In the genomic region with DNA sequence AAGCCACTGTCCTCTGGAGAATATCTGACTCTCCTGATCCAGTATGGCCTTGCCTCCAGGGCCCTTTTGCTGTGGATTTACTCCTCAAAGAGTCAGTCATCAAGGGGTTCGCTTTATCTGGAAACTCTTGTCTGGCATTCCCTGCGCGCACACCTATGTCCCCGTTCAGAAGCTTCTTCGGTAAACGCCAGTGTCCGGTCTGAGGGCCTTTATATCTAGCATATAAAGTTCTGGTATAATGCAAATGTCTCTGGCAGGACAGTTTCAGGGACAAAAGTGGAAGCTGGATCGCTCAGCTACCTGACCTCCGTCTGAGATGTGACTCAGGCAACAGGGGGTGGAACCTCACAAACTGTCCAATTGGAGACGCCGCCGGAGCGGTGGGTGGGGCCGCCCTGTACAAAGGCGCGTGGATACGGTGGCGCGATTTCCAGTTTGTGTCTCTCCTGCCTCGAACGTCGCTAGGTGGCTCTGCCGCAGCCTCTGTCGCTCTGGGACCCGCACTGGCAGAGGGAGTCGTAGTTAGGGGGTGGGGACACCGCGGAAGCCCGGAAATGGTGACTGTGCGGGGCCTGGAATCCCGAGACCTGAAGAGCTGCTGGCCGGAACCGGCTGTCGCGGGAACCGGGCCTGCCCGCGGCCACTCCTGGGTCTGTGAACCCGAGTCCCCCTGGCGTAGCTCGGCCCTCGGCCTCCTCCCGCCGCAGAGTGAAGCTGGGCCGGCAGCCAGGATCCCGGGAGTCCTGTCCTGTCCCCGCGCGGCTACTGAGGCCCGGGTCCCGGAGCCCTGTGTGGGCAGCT, we compare ENCODE assay signal across 8 cellular contexts. TPM values are rescaled to one million over a fixed set of nuclear protein-coding genes. Genes with fewer than 3 reads are reported as not detected.
DNase-seq lines count a peak whose midpoint lies in the region; ATAC-seq and TF ChIP-seq lines count a peak whose summit lies in the region.

No MANE protein-coding gene starts in this region.

- H3K36me3 ChIP-seq in endodermal cell (ENCODE audit: control insufficient read depth, insufficient read depth, low read length) (no peaks in the 10 kb centered on the region), mesendoderm (ENCODE audit: control insufficient read depth, insufficient read depth, low read length) (no peaks in the 10 kb centered on the region)

- peak; percentile 68 for TF ChIP-seq CTCF in endodermal cell (conservative IDR thresholded peaks at IDR 0.05)

- DNase-seq in SIG-M5 treated with dmso at 0.1 percent for 504 hours (lab: John Stamatoyannopoulos, UW; ENCODE audit: unreplicated experiment): peak; percentile 44
- no peak for DNase-seq in SIG-M5 (lab: John Stamatoyannopoulos, UW)
- DNase-seq in NCI-H82 (lab: John Stamatoyannopoulos, UW): peak; percentile 98
- peak; percentile 82 for DNase-seq in activated CD8-positive, alpha-beta memory T cell treated with anti-CD3 and anti-CD28 coated beads, Interleukin-2, amount 50 U/mL, for 24 hours (ENCODE audit: extremely low read depth)
- DNase-seq in endodermal cell: peak; percentile 97
- peak; percentile 99 for DNase-seq in mesendoderm
- peak; percentile 83 for DNase-seq in stimulated activated CD8-positive, alpha-beta memory T cell treated with anti-CD3 and anti-CD28 coated beads, Interleukin-12 subunit alpha, Interleukin-12 subunit beta, amount 100 ng/mL, for 24 hours (ENCODE audit: extremely low read depth)

- no peak overlapping the region for H2AK5ac ChIP-seq in mesendoderm (ENCODE audit: low read length)

- no peaks in the 10 kb centered on the region for H3K36me3 Mint-ChIP-seq in endodermal cell (ENCODE audit: low read depth)

- peak; percentile 51 for ATAC-seq in HG03378 (IDR thresholded peaks at IDR 0.05; ENCODE audit: unreplicated experiment)

- H3K79me2 ChIP-seq in mesendoderm (ENCODE audit: control insufficient read depth, insufficient read depth, low read length): no peaks in the 10 kb centered on the region

- H3K27me3 ChIP-seq in endodermal cell (ENCODE audit: control insufficient read depth, insufficient read depth, low read length, poor library complexity, severe bottlenecking) (no peaks in the 10 kb centered on the region), mesendoderm (ENCODE audit: insufficient read depth, low read length, poor library complexity) (no peaks in the 10 kb centered on the region)

- H3K18ac ChIP-seq in mesendoderm (ENCODE audit: low read length): peak overlapping the region; percentile 98

- H2BK15ac ChIP-seq in mesendoderm (replicated peaks; ENCODE audit: low read depth): no peak overlapping the region

- peaks cover 6% of the 10 kb centered on the region for H3K9me3 Mint-ChIP-seq in endodermal cell

- H2BK5ac ChIP-seq in mesendoderm (ENCODE audit: low read length): no peak overlapping the region

- H3K4me3 Mint-ChIP-seq in endodermal cell: peak overlapping the region; percentile 65

- peak overlapping the region; percentile 81 for H3K56ac ChIP-seq in mesendoderm (ENCODE audit: low read length)

- no peaks in the 10 kb centered on the region for H3K79me1 ChIP-seq in mesendoderm (ENCODE audit: low read length)

- no peak overlapping the region for H3K23ac ChIP-seq in mesendoderm (ENCODE audit: low read length)

- no peak overlapping the region for H4K5ac ChIP-seq in mesendoderm (ENCODE audit: low read length)

- peak overlapping the region; percentile 9 for H3K27ac ChIP-seq in endodermal cell (ENCODE audit: low read depth, low read length)
- peak overlapping the region; percentile 80 for H3K27ac ChIP-seq in mesendoderm (ENCODE audit: low read depth, low read length)

- no peak overlapping the region for H2BK120ac ChIP-seq in mesendoderm (ENCODE audit: low read depth, low read length)

- H3K4me1 ChIP-seq in endodermal cell (ENCODE audit: control insufficient read depth, insufficient read depth, low read length) (no peaks in the 10 kb centered on the region), mesendoderm (ENCODE audit: control insufficient read depth, low read depth, low read length) (no peaks in the 10 kb centered on the region)

- peak overlapping the region; percentile 62 for H3K4me2 ChIP-seq in mesendoderm (ENCODE audit: low read length)

- H4K8ac ChIP-seq in mesendoderm (ENCODE audit: low read depth, low read length): peak overlapping the region; percentile 100

- H3K4ac ChIP-seq in mesendoderm (ENCODE audit: low read depth, low read length): peak overlapping the region; percentile 98

- 12 to 17% methylated on average over 34 to 51 of the region's 51 CpGs for WGBS in endodermal cell (ENCODE audit: insufficient coverage in 1 of 2, insufficient read length in 1 of 2), 2 experiments
- WGBS in mesendoderm (ENCODE audit: extremely low coverage, insufficient coverage, low lambda C conversion rate): no CpG with 5 or more reads among the region's 51 CpGs

- H3K9me3 ChIP-seq in endodermal cell (ENCODE audit: control insufficient read depth, low read length): peaks cover 12% of the 10 kb centered on the region

- H3K9ac ChIP-seq in endodermal cell (ENCODE audit: extremely low read depth, low read length, poor library complexity, severe bottlenecking) (peak overlapping the region; percentile 78), mesendoderm (ENCODE audit: low read length) (peak overlapping the region; percentile 79)

- peaks cover 6% of the 10 kb centered on the region for H3K27me3 Mint-ChIP-seq in endodermal cell (ENCODE audit: insufficient read depth)

- peak overlapping the region; percentile 88 for H3K27ac Mint-ChIP-seq in endodermal cell

- peak overlapping the region; percentile 81 for H3K4me3 ChIP-seq in endodermal cell (ENCODE audit: low read length)
- H3K4me3 ChIP-seq in mesendoderm (ENCODE audit: low read length): peak overlapping the region; percentile 32

- no peaks in the 10 kb centered on the region for H3K4me1 Mint-ChIP-seq in endodermal cell

RNA-seq across cellular contexts. Expression of gene ZNF709, which starts 10.6 kb away (rescaled TPM):
- 1 to 10 TPM; 5.3 to 7.4 TPM for total RNA-seq in endodermal cell
- polyA plus RNA-seq in endodermal cell (2013, experiment 1 of 2): 4.6 TPM
- polyA plus RNA-seq in endodermal cell (2013, experiment 2 of 2): 5.2 TPM
- polyA plus RNA-seq in mesendoderm (2013, experiment 1 of 2): 0.53 TPM
- polyA plus RNA-seq in mesendoderm (2013, experiment 2 of 2): 0.57 TPM

RNA-seq across cellular contexts. Expression of gene ZNF443, which starts 54.4 kb away (rescaled TPM):
- 10 to 100 TPM; 14.3 to 18.6 TPM for total RNA-seq in endodermal cell
- polyA plus RNA-seq in endodermal cell (2013, experiment 1 of 2): 6.6 TPM
- polyA plus RNA-seq in endodermal cell (2013, experiment 2 of 2): 7.2 TPM
- polyA plus RNA-seq in mesendoderm (2013, experiment 1 of 2): 2.3 TPM
- 2.5 TPM for polyA plus RNA-seq in mesendoderm (2013, experiment 2 of 2)

RNA-seq across cellular contexts. Expression of gene ZNF564, which starts 56.1 kb away (rescaled TPM):
- 10 to 100 TPM; 17.3 to 20.6 TPM for total RNA-seq in endodermal cell
- 7.9 TPM for polyA plus RNA-seq in endodermal cell (2013, experiment 1 of 2)
- 6.9 TPM for polyA plus RNA-seq in endodermal cell (2013, experiment 2 of 2)
- polyA plus RNA-seq in mesendoderm (2013, experiment 1 of 2): 2.0 TPM
- polyA plus RNA-seq in mesendoderm (2013, experiment 2 of 2): 1.7 TPM
